In genomic region chr3:160379628-160380214, GRCh38 we compare ENCODE assay signal across 18 cellular contexts. TPM values are rescaled to one million over a fixed set of nuclear protein-coding genes. Genes with fewer than 3 reads are reported as not detected.
A peak's percentile ranks its signal among the peaks of the same experiment; 100 is the strongest.
DNase-seq lines count a peak whose midpoint lies in the region; ATAC-seq and TF ChIP-seq lines count a peak whose summit lies in the region.
"Had no signal": no experiment of that assay in that cellular context is flagged by ENCODE, and none has a peak within 500 bp of the region (broad histone marks: within the 10 kb centered on the region; RNA-seq: fewer than 3 reads in every experiment).

No MANE protein-coding gene starts in this region.

- DNase-seq in COLO829 (ENCODE audit: low spot score) = peak; percentile 56
- DNase-seq in iPS-NIHi7 (ENCODE audit: extremely low spot score) = peak; percentile 18
- no peak for DNase-seq in middle frontal gyrus (ENCODE audit: extremely low spot score, low spot score)
- no peak for DNase-seq in foreskin melanocyte
- no peak for DNase-seq in OCI-LY7 (ENCODE audit: low spot score)
- DNase-seq: Calu3, DMS79, H7, NCI-H1092, NCI-H1694, NCI-H2107, NCI-H446 treated with DMSO at 0.1 percent for 48 hours, NCI-H774, SHP77 treated with DMSO at 0.1 percent for 48 hours had no signal

- POLR2A ChIA-PET in OCI-LY7 (lab: Charles Lee) = interaction anchor here (0.7 kb wide), 1 partner anchor 17 kb away, joined by 3 read pairs; no protein-coding TSS in a partner anchor

- no peaks in the 10 kb centered on the region for H3K27me3 ChIP-seq in HUES48 (ENCODE audit: control insufficient read depth, insufficient read depth, low read length)

- no peak overlapping the region for H3K4me3 ChIP-seq in HUES48 (ENCODE audit: low read depth, low read length)
- no peak overlapping the region for H3K4me3 ChIP-seq in OCI-LY7 (ENCODE audit: low read depth, low read length, poor library complexity, severe bottlenecking)
- H3K4me3 ChIP-seq: A549 had no signal

- H3K4me2 ChIP-seq in OCI-LY7 (ENCODE audit: low read length) = no peak overlapping the region
- H3K4me2 ChIP-seq: A549 had no signal

- no peak overlapping the region for H3K9ac ChIP-seq in HUES48 (ENCODE audit: low read depth, low read length)

- intact Hi-C loops in OCI-LY7 (cut with micrococcal nuclease; ENCODE audit: unreplicated experiment) = no loop called here

- ATAC-seq in GM21576 (IDR thresholded peaks at IDR 0.05; ENCODE audit: unreplicated experiment) = no peak
- ATAC-seq: A549 had no signal

- H2AFZ ChIP-seq in OCI-LY7 (ENCODE audit: low read length) = no peak overlapping the region

- CTCF ChIA-PET in OCI-LY7 (lab: Charles Lee; ENCODE audit: unreplicated experiment) = no interaction called here

- peaks cover 13% of the 10 kb centered on the region; the same call in 1 of the 2 replicates for H3K79me2 ChIP-seq in OCI-LY7 (ENCODE audit: insufficient read depth, low read depth, low read length)

- H3K4me1 ChIP-seq in HUES48 (ENCODE audit: control insufficient read depth, insufficient read depth, low read length) = peaks cover 27% of the 10 kb centered on the region
- H3K4me1 ChIP-seq in OCI-LY7 (ENCODE audit: insufficient read depth, low read length, poor library complexity, severe bottlenecking) = no peaks in the 10 kb centered on the region

- H4K20me1 ChIP-seq in OCI-LY7 (ENCODE audit: insufficient read depth, low read length) = no peaks in the 10 kb centered on the region

- H3K9me3 ChIP-seq in HUES48 (ENCODE audit: control insufficient read depth, insufficient read depth, low read length) = no peaks in the 10 kb centered on the region
- no peaks in the 10 kb centered on the region for H3K9me3 ChIP-seq in OCI-LY7 (ENCODE audit: low read length)
- H3K9me3 ChIP-seq: A549 had no signal

- H3K36me3 ChIP-seq in HUES48 (ENCODE audit: control insufficient read depth, insufficient read depth, low read length) (peaks cover 28% of the 10 kb centered on the region), OCI-LY7 (ENCODE audit: insufficient read depth, low read length) (peaks cover 44% of the 10 kb centered on the region)

- H3K27ac ChIP-seq in HUES48 (ENCODE audit: low read depth, low read length) (peak overlapping the region; percentile 5), VCaP (peak overlapping the region; percentile 64; the same call in 1 of the 2 replicates), OCI-LY7 (ENCODE audit: low read depth, low read length, poor library complexity, severe bottlenecking) (no peak overlapping the region)
- H3K27ac ChIP-seq: A549 had no signal

- no TSS peak for BruUV-seq in OCI-LY7 (replicated peaks; lab: Mats Ljungman, UMichigan)

- no peaks in the 10 kb centered on the region for H3K9me2 ChIP-seq in OCI-LY7 (ENCODE audit: insufficient read depth, low read length)

- TF ChIP-seq CTCF in VCaP (conservative IDR thresholded peaks at IDR 0.05) = no peak
- no peak for TF ChIP-seq CTCF in OCI-LY7 (conservative IDR thresholded peaks at IDR 0.05; ENCODE audit: low read length)

RNA-seq across cellular contexts. Expression of gene IFT80, which starts 19.3 kb away (rescaled TPM):
- 33.5 and 37.3 TPM in 2 replicates for total RNA-seq in OCI-LY7 (2014; rRNA removed; shearing (Covaris generic))
- 48.9 and 49.5 TPM in 2 replicates for total RNA-seq in OCI-LY7 (2022)

RNA-seq across cellular contexts. Expression of gene SMC4, which starts 19.7 kb away (rescaled TPM):
- 316 and 348 TPM in 2 replicates for total RNA-seq in OCI-LY7 (2014; rRNA removed; shearing (Covaris generic))
- total RNA-seq in OCI-LY7 (2022) = 352 and 382 TPM in 2 replicates

Comparison
In these comparisons a context has a peak if more than half of its experiments do, and no peak if none do; other contexts are left out.
1. DNase-seq: peak in COLO829 (single experiment) and iPS-NIHi7 (single experiment); none in middle frontal gyrus (single experiment), foreskin melanocyte (single experiment) and OCI-LY7 (single experiment).